ENCODE assay signal across 8 cellular contexts in the genomic region with DNA sequence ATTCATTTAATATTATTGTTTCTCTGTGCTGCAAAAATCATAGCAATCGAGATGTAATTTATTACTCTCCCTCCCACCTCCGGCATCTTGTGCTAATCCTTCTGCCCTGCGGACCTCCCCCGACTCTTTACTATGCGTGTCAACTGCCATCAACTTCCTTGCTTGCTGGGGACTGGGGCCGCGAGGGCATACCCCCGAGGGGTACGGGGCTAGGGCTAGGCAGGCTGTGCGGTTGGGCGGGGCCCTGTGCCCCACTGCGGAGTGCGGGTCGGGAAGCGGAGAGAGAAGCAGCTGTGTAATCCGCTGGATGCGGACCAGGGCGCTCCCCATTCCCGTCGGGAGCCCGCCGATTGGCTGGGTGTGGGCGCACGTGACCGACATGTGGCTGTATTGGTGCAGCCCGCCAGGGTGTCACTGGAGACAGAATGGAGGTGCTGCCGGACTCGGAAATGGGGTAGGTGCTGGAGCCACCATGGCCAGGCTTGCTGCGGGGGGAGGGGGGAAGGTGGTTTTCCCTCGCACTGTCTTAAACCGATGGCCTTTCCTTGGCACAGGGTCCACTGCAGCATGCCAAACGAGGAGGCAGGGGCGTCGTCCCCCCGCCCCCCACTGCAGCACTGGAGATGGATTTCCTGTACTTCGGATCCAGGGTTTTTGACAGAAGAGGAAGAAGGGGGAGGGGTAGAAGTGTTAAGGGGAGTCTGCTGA. TPM values are rescaled to one million over a fixed set of nuclear protein-coding genes. Genes with fewer than 3 reads are reported as not detected.
A peak's percentile ranks its signal among the peaks of the same experiment; 100 is the strongest.
DNase-seq lines count a peak whose midpoint lies in the region; ATAC-seq and TF ChIP-seq lines count a peak whose summit lies in the region.

A gene (plus strand): TSS at position 414 of the 708 bp plus-strand sequence. CDS start 17,006 bp downstream, outside the sequence.

- peak; percentile 85 for DNase-seq in NCI-H146 treated with DMSO at 0.1 percent for 48 hours (lab: John Stamatoyannopoulos, UW; ENCODE audit: unreplicated experiment)
- peak; percentile 62 to 99 (median 96) for DNase-seq in amygdala (lab: John Stamatoyannopoulos, UW)
- DNase-seq in left ventricle myocardium superior: peak; percentile 97
- peak; percentile 64 for DNase-seq in progenitor cell of endocrine pancreas (ENCODE audit: low spot score, unreplicated experiment)
- peak; percentile 96 to 98 for DNase-seq in upper lobe of left lung

- TF ChIP-seq EP300 in upper lobe of left lung (IDR thresholded peaks at IDR 0.05): no peak

- no peaks in the 10 kb centered on the region for H3K27me3 Mint-ChIP-seq in T-helper 1 cell treated with Interleukin-12 subunit alpha and Interleukin-12 subunit beta and Interleukin-4 antibody, amounts not matched to agents 30 μg/mL and 1 μg/mL, for 36 hours (ENCODE audit: low read depth)
- no peaks in the 10 kb centered on the region for H3K27me3 Mint-ChIP-seq in progenitor cell of endocrine pancreas

- H3K27ac Mint-ChIP-seq in T-helper 1 cell treated with Interleukin-12 subunit alpha and Interleukin-12 subunit beta and Interleukin-4 antibody, amounts not matched to agents 30 μg/mL and 1 μg/mL, for 36 hours: peak within 1 kb of the TSS; percentile 16
- peak within 1 kb of the TSS; percentile 88 for H3K27ac Mint-ChIP-seq in progenitor cell of endocrine pancreas

- TF ChIP-seq CTCF in GM12874 (IDR thresholded peaks at IDR 0.05; ENCODE audit: insufficient read depth, low read depth, low read length) (0 out of 2 replicates have a peak, but pooled peaks have one; percentile 12), progenitor cell of endocrine pancreas (IDR thresholded peaks at IDR 0.05; ENCODE audit: unreplicated experiment) (peak; percentile 9), upper lobe of left lung (IDR thresholded peaks at IDR 0.05) (peak in 4 of 6 experiments; percentile 20 to 69 (median 44))

- ATAC-seq in HG02642 (IDR thresholded peaks at IDR 0.05; ENCODE audit: poor library complexity, unreplicated experiment) (peak; percentile 100), left ventricle myocardium superior (peak; percentile 100), upper lobe of left lung (ENCODE audit: low FRiP score in 2 of 2) (peak; percentile 97 to 99)

- whole genome bisulfite sequencing in upper lobe of left lung, 2 donors: 1 to 7% methylated on average over 16 to 34 of the region's 36 CpGs

- H3K4me3 ChIP-seq in upper lobe of left lung: peak within 1 kb of the TSS; percentile 61 to 66 (median 64)

- H3K4me1 Mint-ChIP-seq in T-helper 1 cell treated with Interleukin-12 subunit alpha and Interleukin-12 subunit beta and Interleukin-4 antibody, amounts not matched to agents 30 μg/mL and 1 μg/mL, for 36 hours (ENCODE audit: low read depth): peaks cover 12% of the 10 kb centered on the region
- H3K4me1 Mint-ChIP-seq in progenitor cell of endocrine pancreas (ENCODE audit: low read depth): peaks cover 10% of the 10 kb centered on the region

- no peaks in the 10 kb centered on the region for H3K9me3 ChIP-seq in upper lobe of left lung

- H3K36me3 Mint-ChIP-seq in T-helper 1 cell treated with Interleukin-12 subunit alpha and Interleukin-12 subunit beta and Interleukin-4 antibody, amounts not matched to agents 30 μg/mL and 1 μg/mL, for 36 hours (ENCODE audit: low read depth): peaks cover 2% of the 10 kb centered on the region
- H3K36me3 Mint-ChIP-seq in progenitor cell of endocrine pancreas (ENCODE audit: insufficient read depth): no peaks in the 10 kb centered on the region

- no peaks in the 10 kb centered on the region for H3K9me3 Mint-ChIP-seq in T-helper 1 cell treated with Interleukin-12 subunit alpha and Interleukin-12 subunit beta and Interleukin-4 antibody, amounts not matched to agents 30 μg/mL and 1 μg/mL, for 36 hours
- H3K9me3 Mint-ChIP-seq in progenitor cell of endocrine pancreas (ENCODE audit: low read depth): no peaks in the 10 kb centered on the region

- intact Hi-C loops in left ventricle myocardium superior (cut with micrococcal nuclease): no loop called here

- peak in 1 of 4 donors; percentile 39 for TF ChIP-seq POLR2A in upper lobe of left lung (IDR thresholded peaks at IDR 0.05)

- peak within 1 kb of the TSS; percentile 39 to 80 (median 70) for H3K27ac ChIP-seq in upper lobe of left lung

- H3K36me3 ChIP-seq in upper lobe of left lung: no peaks in the 10 kb centered on the region

- peak within 1 kb of the TSS; percentile 81 for H3K4me3 Mint-ChIP-seq in T-helper 1 cell treated with Interleukin-12 subunit alpha and Interleukin-12 subunit beta and Interleukin-4 antibody, amounts not matched to agents 30 μg/mL and 1 μg/mL, for 36 hours
- peak within 1 kb of the TSS; percentile 90 for H3K4me3 Mint-ChIP-seq in progenitor cell of endocrine pancreas (ENCODE audit: low read depth)

- H3K4me1 ChIP-seq in upper lobe of left lung: peaks cover 7 to 23% (median 13%) of the 10 kb centered on the region in 4 donors

- H3K27me3 ChIP-seq in upper lobe of left lung: no peaks in the 10 kb centered on the region

RNA-seq across cellular contexts. Expression of the gene that starts here (rescaled TPM):
- 37.5 TPM for total RNA-seq in left ventricle myocardium superior
- total RNA-seq in progenitor cell of endocrine pancreas: 46.6 and 48.5 TPM in 2 replicates
- total RNA-seq in upper lobe of left lung: 10 to 100 TPM; 38.4 to 95.3 (median 71.6) TPM

Comparison
In these comparisons a context has a peak if more than half of its experiments do, and no peak if none do; other contexts are left out.
1. Peak in every context shown above with its lines: DNase-seq, ATAC-seq, H3K4me3 ChIP-seq and H3K27ac ChIP-seq.